1 cellular context compared by ENCODE assay signal in the genomic region with DNA sequence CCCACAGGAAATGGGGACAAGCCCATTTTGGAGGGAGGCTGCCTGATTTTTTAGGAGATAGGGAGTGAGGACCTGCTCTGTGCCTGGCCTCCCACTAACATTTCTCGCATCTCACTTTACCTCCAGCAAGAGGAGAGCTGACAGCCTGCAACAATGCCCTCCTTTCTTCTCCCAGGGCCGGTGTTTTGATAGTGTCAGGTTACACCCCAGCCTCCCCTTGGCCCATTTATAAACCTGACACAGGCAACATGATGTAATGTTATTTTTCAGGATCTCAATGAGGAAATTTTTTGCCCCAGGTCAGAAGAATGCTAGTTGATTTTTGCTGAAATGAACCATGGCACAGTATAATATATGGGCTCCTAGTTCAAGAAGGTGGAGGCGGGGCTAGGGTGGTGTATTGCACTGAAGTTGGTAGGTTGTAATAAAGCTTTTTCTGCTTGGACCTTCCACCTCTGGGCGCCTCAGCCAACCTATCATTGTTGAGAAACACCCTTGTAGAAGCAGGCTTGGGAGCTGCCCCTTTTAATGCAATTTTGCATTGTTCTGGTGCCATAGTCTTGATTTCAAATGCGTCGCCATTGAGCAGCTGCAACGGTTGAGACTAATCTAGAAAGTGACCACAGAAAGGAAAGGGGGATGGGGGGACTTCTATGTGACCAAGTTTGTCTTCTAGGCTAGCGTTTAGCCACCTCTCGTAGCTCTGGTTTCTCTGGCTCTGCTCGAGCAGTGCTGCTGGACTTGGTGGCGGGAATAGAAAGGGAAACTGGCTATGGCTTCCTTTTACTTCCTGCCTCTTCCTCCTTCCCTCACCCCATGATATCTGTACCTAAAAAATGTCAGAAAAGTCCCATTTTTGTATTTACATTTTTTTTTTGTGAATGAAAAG.
A peak's percentile ranks its signal among the peaks of the same experiment; 100 is the strongest.
TF ChIP-seq lines count a peak whose summit lies in the region.

No MANE protein-coding gene starts in this region.

TF ChIP-seq in HEK293, 187 proteins besides CTCF, POLR2A, EP300 and RAD21 (continued from another document and continues in another):
- TF ChIP-seq, protein P1, sequence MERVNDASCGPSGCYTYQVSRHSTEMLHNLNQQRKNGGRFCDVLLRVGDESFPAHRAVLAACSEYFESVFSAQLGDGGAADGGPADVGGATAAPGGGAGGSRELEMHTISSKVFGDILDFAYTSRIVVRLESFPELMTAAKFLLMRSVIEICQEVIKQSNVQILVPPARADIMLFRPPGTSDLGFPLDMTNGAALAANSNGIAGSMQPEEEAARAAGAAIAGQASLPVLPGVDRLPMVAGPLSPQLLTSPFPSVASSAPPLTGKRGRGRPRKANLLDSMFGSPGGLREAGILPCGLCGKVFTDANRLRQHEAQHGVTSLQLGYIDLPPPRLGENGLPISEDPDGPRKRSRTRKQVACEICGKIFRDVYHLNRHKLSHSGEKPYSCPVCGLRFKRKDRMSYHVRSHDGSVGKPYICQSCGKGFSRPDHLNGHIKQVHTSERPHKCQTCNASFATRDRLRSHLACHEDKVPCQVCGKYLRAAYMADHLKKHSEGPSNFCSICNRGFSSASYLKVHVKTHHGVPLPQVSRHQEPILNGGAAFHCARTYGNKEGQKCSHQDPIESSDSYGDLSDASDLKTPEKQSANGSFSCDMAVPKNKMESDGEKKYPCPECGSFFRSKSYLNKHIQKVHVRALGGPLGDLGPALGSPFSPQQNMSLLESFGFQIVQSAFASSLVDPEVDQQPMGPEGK (tag by site-specific recombination; IDR thresholded peaks at IDR 0.05), result peak; percentile 95
- TF ChIP-seq BCL11A (tag by site-specific recombination; IDR thresholded peaks at IDR 0.05; ENCODE audit: low read depth), result peak; percentile 89; the same call in 1 of the 2 replicates
- peak; percentile 89 for TF ChIP-seq KLF8 (tag by site-specific recombination; IDR thresholded peaks at IDR 0.05)
- peak; percentile 42; the same call in 1 of the 2 replicates for TF ChIP-seq EGR2 (tag by site-specific recombination; IDR thresholded peaks at IDR 0.05; ENCODE audit: low read depth)
- TF ChIP-seq ZNF555 (tag by site-specific recombination; conservative IDR thresholded peaks at IDR 0.05), result no peak
- TF ChIP-seq ZFP41 (tag by site-specific recombination; IDR thresholded peaks at IDR 0.05; ENCODE audit: borderline replicate concordance), result no peak
- no peak for TF ChIP-seq SETDB1 (IDR thresholded peaks at IDR 0.05; ENCODE audit: insufficient read length, low read length)
- TF ChIP-seq ZSCAN30 (tag by site-specific recombination; IDR thresholded peaks at IDR 0.05), result peak; percentile 99
- TF ChIP-seq, protein P2, sequence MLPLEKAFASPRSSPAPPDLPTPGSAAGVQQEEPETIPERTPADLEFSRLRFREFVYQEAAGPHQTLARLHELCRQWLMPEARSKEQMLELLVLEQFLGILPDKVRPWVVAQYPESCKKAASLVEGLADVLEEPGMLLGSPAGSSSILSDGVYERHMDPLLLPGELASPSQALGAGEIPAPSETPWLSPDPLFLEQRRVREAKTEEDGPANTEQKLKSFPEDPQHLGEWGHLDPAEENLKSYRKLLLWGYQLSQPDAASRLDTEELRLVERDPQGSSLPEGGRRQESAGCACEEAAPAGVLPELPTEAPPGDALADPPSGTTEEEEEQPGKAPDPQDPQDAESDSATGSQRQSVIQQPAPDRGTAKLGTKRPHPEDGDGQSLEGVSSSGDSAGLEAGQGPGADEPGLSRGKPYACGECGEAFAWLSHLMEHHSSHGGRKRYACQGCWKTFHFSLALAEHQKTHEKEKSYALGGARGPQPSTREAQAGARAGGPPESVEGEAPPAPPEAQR (tag by site-specific recombination; IDR thresholded peaks at IDR 0.05), result no peak
- TF ChIP-seq, protein P3, sequence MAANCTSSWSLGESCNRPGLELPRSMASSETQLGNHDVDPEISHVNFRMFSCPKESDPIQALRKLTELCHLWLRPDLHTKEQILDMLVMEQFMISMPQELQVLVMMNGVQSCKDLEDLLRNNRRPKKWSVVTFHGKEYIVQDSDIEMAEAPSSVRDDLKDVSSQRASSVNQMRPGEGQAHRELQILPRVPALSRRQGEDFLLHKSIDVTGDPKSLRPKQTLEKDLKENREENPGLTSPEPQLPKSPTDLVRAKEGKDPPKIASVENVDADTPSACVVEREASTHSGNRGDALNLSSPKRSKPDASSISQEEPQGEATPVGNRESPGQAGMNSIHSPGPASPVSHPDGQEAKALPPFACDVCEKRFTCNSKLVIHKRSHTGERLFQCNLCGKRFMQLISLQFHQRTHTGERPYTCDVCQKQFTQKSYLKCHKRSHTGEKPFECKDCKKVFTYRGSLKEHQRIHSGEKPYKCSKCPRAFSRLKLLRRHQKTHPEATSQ (tag by site-specific recombination; IDR thresholded peaks at IDR 0.05), result no peak
- TF ChIP-seq, protein P4, sequence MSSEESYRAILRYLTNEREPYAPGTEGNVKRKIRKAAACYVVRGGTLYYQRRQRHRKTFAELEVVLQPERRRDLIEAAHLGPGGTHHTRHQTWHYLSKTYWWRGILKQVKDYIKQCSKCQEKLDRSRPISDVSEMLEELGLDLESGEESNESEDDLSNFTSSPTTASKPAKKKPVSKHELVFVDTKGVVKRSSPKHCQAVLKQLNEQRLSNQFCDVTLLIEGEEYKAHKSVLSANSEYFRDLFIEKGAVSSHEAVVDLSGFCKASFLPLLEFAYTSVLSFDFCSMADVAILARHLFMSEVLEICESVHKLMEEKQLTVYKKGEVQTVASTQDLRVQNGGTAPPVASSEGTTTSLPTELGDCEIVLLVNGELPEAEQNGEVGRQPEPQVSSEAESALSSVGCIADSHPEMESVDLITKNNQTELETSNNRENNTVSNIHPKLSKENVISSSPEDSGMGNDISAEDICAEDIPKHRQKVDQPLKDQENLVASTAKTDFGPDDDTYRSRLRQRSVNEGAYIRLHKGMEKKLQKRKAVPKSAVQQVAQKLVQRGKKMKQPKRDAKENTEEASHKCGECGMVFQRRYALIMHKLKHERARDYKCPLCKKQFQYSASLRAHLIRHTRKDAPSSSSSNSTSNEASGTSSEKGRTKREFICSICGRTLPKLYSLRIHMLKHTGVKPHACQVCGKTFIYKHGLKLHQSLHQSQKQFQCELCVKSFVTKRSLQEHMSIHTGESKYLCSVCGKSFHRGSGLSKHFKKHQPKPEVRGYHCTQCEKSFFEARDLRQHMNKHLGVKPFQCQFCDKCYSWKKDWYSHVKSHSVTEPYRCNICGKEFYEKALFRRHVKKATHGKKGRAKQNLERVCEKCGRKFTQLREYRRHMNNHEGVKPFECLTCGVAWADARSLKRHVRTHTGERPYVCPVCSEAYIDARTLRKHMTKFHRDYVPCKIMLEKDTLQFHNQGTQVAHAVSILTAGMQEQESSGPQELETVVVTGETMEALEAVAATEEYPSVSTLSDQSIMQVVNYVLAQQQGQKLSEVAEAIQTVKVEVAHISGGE (tag by site-specific recombination; conservative IDR thresholded peaks at IDR 0.05; ENCODE audit: low read depth), result 0 out of 2 replicates have a peak, but pooled peaks have one; percentile 19
- TF ChIP-seq SP3 (tag by site-specific recombination; IDR thresholded peaks at IDR 0.05), result peak; percentile 62; the same call in 1 of the 2 replicates
- no peak for TF ChIP-seq ZNF670 (tag by site-specific recombination; IDR thresholded peaks at IDR 0.05; ENCODE audit: low read depth)
- peak; percentile 90 for TF ChIP-seq ZNF558 (tag by site-specific recombination; IDR thresholded peaks at IDR 0.05)
- TF ChIP-seq ZSCAN16 (tag by site-specific recombination; IDR thresholded peaks at IDR 0.05), result no peak; the same call in 1 of the 2 replicates
- peak; percentile 97 for TF ChIP-seq ZXDB (tag by site-specific recombination; IDR thresholded peaks at IDR 0.05)
- peak; percentile 98 for TF ChIP-seq SP7 (tag by site-specific recombination; IDR thresholded peaks at IDR 0.05)
- no peak for TF ChIP-seq ZNF239 (tag by site-specific recombination; IDR thresholded peaks at IDR 0.05)
- TF ChIP-seq, protein P5, sequence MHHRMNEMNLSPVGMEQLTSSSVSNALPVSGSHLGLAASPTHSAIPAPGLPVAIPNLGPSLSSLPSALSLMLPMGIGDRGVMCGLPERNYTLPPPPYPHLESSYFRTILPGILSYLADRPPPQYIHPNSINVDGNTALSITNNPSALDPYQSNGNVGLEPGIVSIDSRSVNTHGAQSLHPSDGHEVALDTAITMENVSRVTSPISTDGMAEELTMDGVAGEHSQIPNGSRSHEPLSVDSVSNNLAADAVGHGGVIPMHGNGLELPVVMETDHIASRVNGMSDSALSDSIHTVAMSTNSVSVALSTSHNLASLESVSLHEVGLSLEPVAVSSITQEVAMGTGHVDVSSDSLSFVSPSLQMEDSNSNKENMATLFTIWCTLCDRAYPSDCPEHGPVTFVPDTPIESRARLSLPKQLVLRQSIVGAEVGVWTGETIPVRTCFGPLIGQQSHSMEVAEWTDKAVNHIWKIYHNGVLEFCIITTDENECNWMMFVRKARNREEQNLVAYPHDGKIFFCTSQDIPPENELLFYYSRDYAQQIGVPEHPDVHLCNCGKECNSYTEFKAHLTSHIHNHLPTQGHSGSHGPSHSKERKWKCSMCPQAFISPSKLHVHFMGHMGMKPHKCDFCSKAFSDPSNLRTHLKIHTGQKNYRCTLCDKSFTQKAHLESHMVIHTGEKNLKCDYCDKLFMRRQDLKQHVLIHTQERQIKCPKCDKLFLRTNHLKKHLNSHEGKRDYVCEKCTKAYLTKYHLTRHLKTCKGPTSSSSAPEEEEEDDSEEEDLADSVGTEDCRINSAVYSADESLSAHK (tag by site-specific recombination; IDR thresholded peaks at IDR 0.05), result peak; percentile 91
- peak; percentile 78; the same call in 1 of the 2 replicates for TF ChIP-seq ZBTB8A (tag by site-specific recombination; IDR thresholded peaks at IDR 0.05)
- no peak for TF ChIP-seq ZNF19 (tag by site-specific recombination; IDR thresholded peaks at IDR 0.05; ENCODE audit: low read depth)
- TF ChIP-seq ZNF221 (tag by site-specific recombination; IDR thresholded peaks at IDR 0.05; ENCODE audit: borderline replicate concordance), result no peak
- peak; percentile 83 for TF ChIP-seq ZSCAN23 (tag by site-specific recombination; IDR thresholded peaks at IDR 0.05)
- no peak for TF ChIP-seq ZNF701 (tag by site-specific recombination; IDR thresholded peaks at IDR 0.05)
- no peak for TF ChIP-seq SALL2 (tag by site-specific recombination; IDR thresholded peaks at IDR 0.05; ENCODE audit: borderline replicate concordance)
- peak; percentile 88 for TF ChIP-seq ZBTB17 (tag by site-specific recombination; IDR thresholded peaks at IDR 0.05)
- TF ChIP-seq ZNF366 (tag by site-specific recombination; conservative IDR thresholded peaks at IDR 0.05), result peak; percentile 99
- TF ChIP-seq ZNF626 (tag by site-specific recombination; IDR thresholded peaks at IDR 0.05), result no peak
- no peak for TF ChIP-seq ZNF48 (tag by site-specific recombination; IDR thresholded peaks at IDR 0.05)
- TF ChIP-seq ZFP37 (tag by site-specific recombination; IDR thresholded peaks at IDR 0.05), result no peak
- TF ChIP-seq, protein P6, sequence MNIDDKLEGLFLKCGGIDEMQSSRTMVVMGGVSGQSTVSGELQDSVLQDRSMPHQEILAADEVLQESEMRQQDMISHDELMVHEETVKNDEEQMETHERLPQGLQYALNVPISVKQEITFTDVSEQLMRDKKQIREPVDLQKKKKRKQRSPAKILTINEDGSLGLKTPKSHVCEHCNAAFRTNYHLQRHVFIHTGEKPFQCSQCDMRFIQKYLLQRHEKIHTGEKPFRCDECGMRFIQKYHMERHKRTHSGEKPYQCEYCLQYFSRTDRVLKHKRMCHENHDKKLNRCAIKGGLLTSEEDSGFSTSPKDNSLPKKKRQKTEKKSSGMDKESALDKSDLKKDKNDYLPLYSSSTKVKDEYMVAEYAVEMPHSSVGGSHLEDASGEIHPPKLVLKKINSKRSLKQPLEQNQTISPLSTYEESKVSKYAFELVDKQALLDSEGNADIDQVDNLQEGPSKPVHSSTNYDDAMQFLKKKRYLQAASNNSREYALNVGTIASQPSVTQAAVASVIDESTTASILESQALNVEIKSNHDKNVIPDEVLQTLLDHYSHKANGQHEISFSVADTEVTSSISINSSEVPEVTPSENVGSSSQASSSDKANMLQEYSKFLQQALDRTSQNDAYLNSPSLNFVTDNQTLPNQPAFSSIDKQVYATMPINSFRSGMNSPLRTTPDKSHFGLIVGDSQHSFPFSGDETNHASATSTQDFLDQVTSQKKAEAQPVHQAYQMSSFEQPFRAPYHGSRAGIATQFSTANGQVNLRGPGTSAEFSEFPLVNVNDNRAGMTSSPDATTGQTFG (tag by site-specific recombination; IDR thresholded peaks at IDR 0.05; ENCODE audit: borderline replicate concordance), result no peak
- TF ChIP-seq ZNF768 (tag by site-specific recombination; IDR thresholded peaks at IDR 0.05), result no peak
- TF ChIP-seq ZNF621 (tag by site-specific recombination; IDR thresholded peaks at IDR 0.05), result no peak
- 0 out of 2 replicates have a peak, but pooled peaks have one; percentile 46 for TF ChIP-seq ZNF423 (tag by site-specific recombination; IDR thresholded peaks at IDR 0.05)
- no peak for TF ChIP-seq ZNF292 (tag by site-specific recombination; IDR thresholded peaks at IDR 0.05; ENCODE audit: borderline replicate concordance, low read depth)
- TF ChIP-seq, protein P7, sequence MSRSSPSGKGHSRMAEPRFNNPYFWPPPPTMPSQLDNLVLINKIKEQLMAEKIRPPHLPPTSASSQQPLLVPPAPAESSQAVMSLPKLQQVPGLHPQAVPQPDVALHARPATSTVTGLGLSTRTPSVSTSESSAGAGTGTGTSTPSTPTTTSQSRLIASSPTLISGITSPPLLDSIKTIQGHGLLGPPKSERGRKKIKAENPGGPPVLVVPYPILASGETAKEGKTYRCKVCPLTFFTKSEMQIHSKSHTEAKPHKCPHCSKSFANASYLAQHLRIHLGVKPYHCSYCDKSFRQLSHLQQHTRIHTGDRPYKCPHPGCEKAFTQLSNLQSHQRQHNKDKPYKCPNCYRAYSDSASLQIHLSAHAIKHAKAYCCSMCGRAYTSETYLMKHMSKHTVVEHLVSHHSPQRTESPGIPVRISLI (tag by site-specific recombination; IDR thresholded peaks at IDR 0.05), result peak; percentile 93
- TF ChIP-seq, protein P8, sequence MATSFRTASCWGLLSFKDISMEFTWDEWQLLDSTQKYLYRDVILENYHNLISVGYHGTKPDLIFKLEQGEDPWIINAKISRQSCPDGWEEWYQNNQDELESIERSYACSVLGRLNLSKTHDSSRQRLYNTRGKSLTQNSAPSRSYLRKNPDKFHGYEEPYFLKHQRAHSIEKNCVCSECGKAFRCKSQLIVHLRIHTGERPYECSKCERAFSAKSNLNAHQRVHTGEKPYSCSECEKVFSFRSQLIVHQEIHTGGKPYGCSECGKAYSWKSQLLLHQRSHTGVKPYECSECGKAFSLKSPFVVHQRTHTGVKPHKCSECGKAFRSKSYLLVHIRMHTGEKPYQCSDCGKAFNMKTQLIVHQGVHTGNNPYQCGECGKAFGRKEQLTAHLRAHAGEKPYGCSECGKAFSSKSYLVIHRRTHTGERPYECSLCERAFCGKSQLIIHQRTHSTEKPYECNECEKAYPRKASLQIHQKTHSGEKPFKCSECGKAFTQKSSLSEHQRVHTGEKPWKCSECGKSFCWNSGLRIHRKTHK (tag by site-specific recombination; IDR thresholded peaks at IDR 0.05), result no peak
- TF ChIP-seq, protein P9, sequence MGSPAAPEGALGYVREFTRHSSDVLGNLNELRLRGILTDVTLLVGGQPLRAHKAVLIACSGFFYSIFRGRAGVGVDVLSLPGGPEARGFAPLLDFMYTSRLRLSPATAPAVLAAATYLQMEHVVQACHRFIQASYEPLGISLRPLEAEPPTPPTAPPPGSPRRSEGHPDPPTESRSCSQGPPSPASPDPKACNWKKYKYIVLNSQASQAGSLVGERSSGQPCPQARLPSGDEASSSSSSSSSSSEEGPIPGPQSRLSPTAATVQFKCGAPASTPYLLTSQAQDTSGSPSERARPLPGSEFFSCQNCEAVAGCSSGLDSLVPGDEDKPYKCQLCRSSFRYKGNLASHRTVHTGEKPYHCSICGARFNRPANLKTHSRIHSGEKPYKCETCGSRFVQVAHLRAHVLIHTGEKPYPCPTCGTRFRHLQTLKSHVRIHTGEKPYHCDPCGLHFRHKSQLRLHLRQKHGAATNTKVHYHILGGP (tag by site-specific recombination; IDR thresholded peaks at IDR 0.05), result no peak
- TF ChIP-seq HOXD13 (CRISPR knock-in tag; IDR thresholded peaks at IDR 0.05; ENCODE audit: borderline replicate concordance), result 0 out of 2 replicates have a peak, but pooled peaks have one; percentile 14
- TF ChIP-seq ZNF623 (tag by site-specific recombination; IDR thresholded peaks at IDR 0.05), result no peak
